Comparison of ENCODE assay signal across 21 cellular contexts in genomic region chr20:53503517-53503919, GRCh38.
DNase-seq lines count a peak whose midpoint lies in the region; ATAC-seq, FAIRE-seq and TF ChIP-seq lines count a peak whose summit lies in the region.
"Had no signal": no experiment of that assay in that cellular context is flagged by ENCODE, and none has a peak within 500 bp of the region (broad histone marks: within the 10 kb centered on the region; RNA-seq: fewer than 3 reads in every experiment).

No MANE protein-coding gene starts in this region.

- H3K9me3 Mint-ChIP-seq in Caco-2 (ENCODE audit: unreplicated experiment) (peaks cover 14% of the 10 kb centered on the region), endodermal cell (peaks cover 16% of the 10 kb centered on the region), nephron progenitor cell (peaks cover 36% of the 10 kb centered on the region), immature natural killer cell (no peaks in the 10 kb centered on the region)
- peaks cover 4% of the 10 kb centered on the region for H3K9me3 Mint-ChIP-seq in activated T-helper 17 cell treated with anti-CD3 and anti-CD28 coated beads, Interleukin-2, amount 50 U/mL, for 72 hours
- H3K9me3 Mint-ChIP-seq: activated B cell treated with CpG ODN at 0.5 μM for 24 hours; activated CD8-positive, alpha-beta T cell treated with anti-CD3 and anti-CD28 coated beads for 36 hours; memory B cell had no signal

- no peak for FAIRE-seq in GM12891 (lab: Jason Lieb, UNC)
- FAIRE-seq: bronchial epithelial cell had no signal

- intact Hi-C loops in Caco-2 (cut with micrococcal nuclease; ENCODE audit: unreplicated experiment), result no loop called here

- BruUV-seq in Caco-2 (replicated peaks; lab: Mats Ljungman, UMichigan), result no TSS peak

- no peak for TF ChIP-seq POLR2A in GM12891 (IDR thresholded peaks at IDR 0.05; ENCODE audit: low read depth, low read length)

- H3K36me3 Mint-ChIP-seq in Caco-2 (ENCODE audit: insufficient read depth, unreplicated experiment) (peaks cover 9% of the 10 kb centered on the region), endodermal cell (ENCODE audit: low read depth) (peaks cover 17% of the 10 kb centered on the region), nephron progenitor cell (ENCODE audit: low read depth) (peaks cover 18% of the 10 kb centered on the region), immature natural killer cell (no peaks in the 10 kb centered on the region)
- H3K36me3 Mint-ChIP-seq in activated T-helper 17 cell treated with anti-CD3 and anti-CD28 coated beads, Interleukin-2, amount 50 U/mL, for 72 hours (ENCODE audit: low read depth), result no peaks in the 10 kb centered on the region
- H3K36me3 Mint-ChIP-seq: memory B cell had no signal

- H3K9me3 ChIP-seq in Caco-2 (no peaks in the 10 kb centered on the region), HUES6 (ENCODE audit: control insufficient read depth, insufficient read depth, low read depth, low read length) (no peaks in the 10 kb centered on the region), endodermal cell (ENCODE audit: control insufficient read depth, low read length) (peaks cover 14% of the 10 kb centered on the region)
- H3K9me3 ChIP-seq: esophagus muscularis mucosa, stomach had no signal

- H3K4me1 Mint-ChIP-seq in Caco-2 (ENCODE audit: low read depth, unreplicated experiment), result no peaks in the 10 kb centered on the region
- H3K4me1 Mint-ChIP-seq in endodermal cell, result no peaks in the 10 kb centered on the region
- H3K4me1 Mint-ChIP-seq in nephron progenitor cell, result peaks cover 5% of the 10 kb centered on the region
- H3K4me1 Mint-ChIP-seq in activated T-helper 17 cell treated with anti-CD3 and anti-CD28 coated beads, Interleukin-2, amount 50 U/mL, for 72 hours, result no peaks in the 10 kb centered on the region
- no peaks in the 10 kb centered on the region for H3K4me1 Mint-ChIP-seq in immature natural killer cell
- H3K4me1 Mint-ChIP-seq: activated B cell treated with CpG ODN at 0.5 μM for 24 hours, memory B cell had no signal

- H3K27me3 Mint-ChIP-seq in Caco-2 (ENCODE audit: insufficient read depth, unreplicated experiment) (no peaks in the 10 kb centered on the region), endodermal cell (ENCODE audit: insufficient read depth) (no peaks in the 10 kb centered on the region), nephron progenitor cell (ENCODE audit: low read depth, poor library complexity) (no peaks in the 10 kb centered on the region), immature natural killer cell (ENCODE audit: low read depth in 3 of 3) (peaks cover 0 to 4% (median 0%) of the 10 kb centered on the region in 3 donors)
- H3K27me3 Mint-ChIP-seq in activated T-helper 17 cell treated with anti-CD3 and anti-CD28 coated beads, Interleukin-2, amount 50 U/mL, for 72 hours, result no peaks in the 10 kb centered on the region
- H3K27me3 Mint-ChIP-seq: activated CD8-positive, alpha-beta T cell treated with anti-CD3 and anti-CD28 coated beads for 36 hours; memory B cell had no signal

- POLR2A ChIA-PET in Caco-2 (lab: Charles Lee), result no interaction called here

- 51 to 68% methylated on average over 2 to 7 of the region's 7 CpGs for WGBS in endodermal cell (ENCODE audit: insufficient coverage in 1 of 2, insufficient read length in 1 of 2), 2 experiments

- H3K4me3 Mint-ChIP-seq in Caco-2 (ENCODE audit: unreplicated experiment), result peak overlapping the region; percentile 69
- peak overlapping the region; percentile 81 for H3K4me3 Mint-ChIP-seq in endodermal cell
- peak overlapping the region; percentile 80 for H3K4me3 Mint-ChIP-seq in nephron progenitor cell
- H3K4me3 Mint-ChIP-seq in activated T-helper 17 cell treated with anti-CD3 and anti-CD28 coated beads, Interleukin-2, amount 50 U/mL, for 72 hours, result no peak overlapping the region
- H3K4me3 Mint-ChIP-seq in immature natural killer cell, result no peak overlapping the region
- H3K4me3 Mint-ChIP-seq: activated B cell treated with CpG ODN at 0.5 μM for 24 hours; activated CD8-positive, alpha-beta T cell treated with anti-CD3 and anti-CD28 coated beads for 36 hours; memory B cell had no signal

- no peak for ATAC-seq in activated T-helper 17 cell treated with anti-CD3 and anti-CD28 coated beads, Interleukin-2, amount 50 U/mL, for 72 hours (replicated peaks)
- ATAC-seq: activated CD8-positive, alpha-beta T cell treated with anti-CD3 and anti-CD28 coated beads for 36 hours; Right ventricle myocardium inferior; sciatic nerve had no signal

- no peaks in the 10 kb centered on the region for H3K4me1 ChIP-seq in Caco-2
- no peaks in the 10 kb centered on the region for H3K4me1 ChIP-seq in HUES6 (ENCODE audit: control insufficient read depth, insufficient read depth, low read length)
- no peaks in the 10 kb centered on the region for H3K4me1 ChIP-seq in endodermal cell (ENCODE audit: control insufficient read depth, insufficient read depth, low read length)
- H3K4me1 ChIP-seq: esophagus muscularis mucosa, stomach had no signal

- H3K27ac ChIP-seq in HUES6 (ENCODE audit: low read depth, low read length) (no peak overlapping the region), endodermal cell (ENCODE audit: low read depth, low read length) (no peak overlapping the region)
- H3K27ac ChIP-seq: dorsolateral prefrontal cortex, esophagus muscularis mucosa, stomach had no signal

- CTCF ChIA-PET in Caco-2 (lab: Charles Lee), result no interaction called here

- H3K36me3 ChIP-seq in Caco-2 (ENCODE audit: control insufficient read depth, insufficient read depth, low read length) (no peaks in the 10 kb centered on the region), HUES6 (ENCODE audit: control insufficient read depth, insufficient read depth, low read length) (no peaks in the 10 kb centered on the region), endodermal cell (ENCODE audit: control insufficient read depth, insufficient read depth, low read length) (no peaks in the 10 kb centered on the region)
- H3K36me3 ChIP-seq: esophagus muscularis mucosa, stomach had no signal

- H3K9ac ChIP-seq in HUES6 (ENCODE audit: low read length) (peak overlapping the region; percentile 66), endodermal cell (ENCODE audit: extremely low read depth, low read length, poor library complexity, severe bottlenecking) (peak overlapping the region; percentile 55)

- TF ChIP-seq CTCF in Caco-2 (IDR thresholded peaks at IDR 0.05; ENCODE audit: insufficient read depth in 1 of 2, low read depth in 1 of 2, low read length in 1 of 2, severe bottlenecking in 1 of 2, unreplicated experiment in 1 of 2) (no peak), endodermal cell (conservative IDR thresholded peaks at IDR 0.05) (no peak), nephron progenitor cell (IDR thresholded peaks at IDR 0.05) (no peak)

- H3K27ac Mint-ChIP-seq in Caco-2 (ENCODE audit: unreplicated experiment) (peak overlapping the region; percentile 48), endodermal cell (peak overlapping the region; percentile 97), nephron progenitor cell (no peak overlapping the region), immature natural killer cell (peak overlapping the region in 1 of 6 donors; percentile 23)
- H3K27ac Mint-ChIP-seq in activated T-helper 17 cell treated with anti-CD3 and anti-CD28 coated beads, Interleukin-2, amount 50 U/mL, for 72 hours, result no peak overlapping the region
- H3K27ac Mint-ChIP-seq: activated B cell treated with CpG ODN at 0.5 μM for 24 hours; activated CD8-positive, alpha-beta T cell treated with anti-CD3 and anti-CD28 coated beads for 36 hours; memory B cell had no signal

- no peak for DNase-seq in Caco-2
- DNase-seq in endodermal cell, result peak; percentile 57
- no peak for DNase-seq in nephron progenitor cell
- DNase-seq in GM12891 (ENCODE audit: insufficient read length, low spot score), result no peak
- DNase-seq in NCI-H748 (lab: John Stamatoyannopoulos, UW; ENCODE audit: unreplicated experiment), result no peak
- DNase-seq in immature natural killer cell, result no peak
- DNase-seq: activated B cell treated with CpG ODN at 0.5 μM for 24 hours; activated CD8-positive, alpha-beta T cell treated with anti-CD3 and anti-CD28 coated beads for 36 hours; activated T-cell treated with anti-CD3 and anti-CD28 coated beads, Interleukin-2, amount 50 U/mL, for 48 hours; dorsolateral prefrontal cortex; KG1; NCI-H1048; stimulated activated CD4-positive, alpha-beta T cell treated with anti-CD3 and anti-CD28 coated beads, Interleukin-2, amount 100 ng/mL, for 24 hours; stomach had no signal

- H3K4me3 ChIP-seq in Caco-2 (ENCODE audit: low read depth, low read length) (peak overlapping the region; percentile 55), HUES6 (ENCODE audit: low read depth, low read length) (peak overlapping the region; percentile 60), endodermal cell (ENCODE audit: low read length) (peak overlapping the region; percentile 79)
- H3K4me3 ChIP-seq: dorsolateral prefrontal cortex, esophagus muscularis mucosa had no signal

- H3K27me3 ChIP-seq in Caco-2 (replicated peaks; ENCODE audit: control insufficient read depth, insufficient read depth, low read length) (no peaks in the 10 kb centered on the region), HUES6 (ENCODE audit: control insufficient read depth, insufficient read depth, low read length) (no peaks in the 10 kb centered on the region), endodermal cell (ENCODE audit: control insufficient read depth, insufficient read depth, low read length, poor library complexity, severe bottlenecking) (no peaks in the 10 kb centered on the region)
- H3K27me3 ChIP-seq: esophagus muscularis mucosa, stomach had no signal

TF ChIP-seq in GM12891, 5 proteins besides CTCF, POLR2A, EP300 and RAD21:
- TF ChIP-seq SPI1 (IDR thresholded peaks at IDR 0.05; ENCODE audit: low read depth, low read length) (no peak), POU2F2 (IDR thresholded peaks at IDR 0.05; ENCODE audit: low read depth, low read length) (no peak), TAF1 (IDR thresholded peaks at IDR 0.05; ENCODE audit: low read depth, low read length) (no peak), PAX5 (IDR thresholded peaks at IDR 0.05; ENCODE audit: insufficient read depth, low read length, severe bottlenecking) (no peak), POLR2AphosphoS5 (IDR thresholded peaks at IDR 0.05; ENCODE audit: low read depth, low read length) (no peak)
TF ChIP-seq in GM12891: peak in this region for 0.

Comparison
In these comparisons a context has a peak if more than half of its experiments do, and no peak if none do; other contexts are left out.
1. H3K27ac Mint-ChIP-seq: peak in Caco-2 (single experiment) and endodermal cell (single experiment); none in nephron progenitor cell (single experiment) and activated T-helper 17 cell treated with anti-CD3 and anti-CD28 coated beads, Interleukin-2, amount 50 U/mL, for 72 hours (single experiment).
2. H3K4me3 Mint-ChIP-seq: peak in Caco-2 (single experiment), endodermal cell (single experiment) and nephron progenitor cell (single experiment); none in activated T-helper 17 cell treated with anti-CD3 and anti-CD28 coated beads, Interleukin-2, amount 50 U/mL, for 72 hours (single experiment) and immature natural killer cell (0 of 5).
3. Peak in every context shown above with its lines, with median percentiles within 50 percentile points of each other: H3K4me3 ChIP-seq.